ENCODE assay signal across 3 cellular contexts in the genomic region with DNA sequence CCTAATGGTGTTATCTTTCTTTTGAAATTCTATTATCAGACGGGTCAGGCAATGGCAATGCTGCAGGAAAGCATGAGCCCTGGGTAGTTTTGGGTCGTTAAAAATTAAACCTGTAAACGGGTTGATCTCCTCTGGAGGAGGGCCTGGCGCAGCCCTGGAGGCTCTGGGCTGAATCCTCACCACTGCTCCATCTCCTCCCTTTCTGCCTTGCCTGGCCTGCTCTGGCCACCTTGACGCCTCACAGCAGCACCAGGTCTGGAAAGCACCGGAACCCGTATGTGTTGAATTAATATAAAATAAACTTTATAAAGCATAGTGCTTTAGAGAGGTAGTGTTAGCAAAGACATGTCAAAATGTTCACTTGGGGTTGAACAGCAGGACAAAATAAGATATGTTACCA.
"Had no signal": no experiment of that assay in that cellular context is flagged by ENCODE, and none has a peak within 500 bp of the region (broad histone marks: within the 10 kb centered on the region; RNA-seq: fewer than 3 reads in every experiment).

No MANE protein-coding gene starts in this region.

- ATAC-seq: GM12878 had no signal

- DNase-seq: GDM1, GF-D8 had no signal

- H3K4me3 ChIP-seq: GM12878 had no signal
